ENCODE assay signal across 10 cellular contexts in genomic region chr6:5517781-5518180, GRCh38.
DNase-seq lines count a peak whose midpoint lies in the region; ATAC-seq and TF ChIP-seq lines count a peak whose summit lies in the region.
"Had no signal": no experiment of that assay in that cellular context is flagged by ENCODE, and none has a peak within 500 bp of the region (broad histone marks: within the 10 kb centered on the region; RNA-seq: fewer than 3 reads in every experiment).

No MANE protein-coding gene starts in this region.

- in situ Hi-C loops in GM13977 (cut with MboI; ENCODE audit: low pct_unique_long_range_greater_than_20kb, low sequenced_read_pairs, unreplicated experiment), result no loop called here

- DNase-seq in GM13977 (ENCODE audit: low spot score) (peak; percentile 38), NCI-H2227 (lab: John Stamatoyannopoulos, UW; ENCODE audit: unreplicated experiment) (no peak), NOMO-1 treated with DMSO at 0.1 percent for 48 hours (lab: John Stamatoyannopoulos, UW; ENCODE audit: unreplicated experiment) (no peak), dedifferentiated amniotic fluid mesenchymal stem cell (ENCODE audit: extremely low spot score) (no peak), hippocampal formation (lab: John Stamatoyannopoulos, UW) (no peak)
- DNase-seq in activated CD8-positive, alpha-beta memory T cell treated with anti-CD3 and anti-CD28 coated beads, Interleukin-2, amount 50 U/mL, for 1 hour (ENCODE audit: extremely low read depth), result peak; percentile 7
- DNase-seq in stimulated activated CD4-positive, alpha-beta T cell treated with anti-CD3 and anti-CD28 coated beads, Interleukin-15, amount 100 ng/mL, for 48 hours (ENCODE audit: low read depth in 2 of 2), result peak; percentile 19 to 25
- DNase-seq: COR-L47, NCI-H2081 treated with DMSO at 0.1 percent for 48 hours had no signal

- ATAC-seq in HG02870 (IDR thresholded peaks at IDR 0.05; ENCODE audit: unreplicated experiment), result peak; percentile 60

- TF ChIP-seq CTCF in GM13977 (IDR thresholded peaks at IDR 0.05; ENCODE audit: extremely low read depth, insufficient read depth, missing control alignments), result no peak

Comparison
In these comparisons a context has a peak if more than half of its experiments do, and no peak if none do; other contexts are left out.
1. DNase-seq: peak in GM13977 (single experiment), activated CD8-positive, alpha-beta memory T cell treated with anti-CD3 and anti-CD28 coated beads, Interleukin-2, amount 50 U/mL, for 1 hour (single experiment) and stimulated activated CD4-positive, alpha-beta T cell treated with anti-CD3 and anti-CD28 coated beads, Interleukin-15, amount 100 ng/mL, for 48 hours (2 of 2); none in NCI-H2227 (single experiment), NOMO-1 treated with DMSO at 0.1 percent for 48 hours (single experiment), dedifferentiated amniotic fluid mesenchymal stem cell (single experiment) and hippocampal formation (0 of 2).